In the genomic region with DNA sequence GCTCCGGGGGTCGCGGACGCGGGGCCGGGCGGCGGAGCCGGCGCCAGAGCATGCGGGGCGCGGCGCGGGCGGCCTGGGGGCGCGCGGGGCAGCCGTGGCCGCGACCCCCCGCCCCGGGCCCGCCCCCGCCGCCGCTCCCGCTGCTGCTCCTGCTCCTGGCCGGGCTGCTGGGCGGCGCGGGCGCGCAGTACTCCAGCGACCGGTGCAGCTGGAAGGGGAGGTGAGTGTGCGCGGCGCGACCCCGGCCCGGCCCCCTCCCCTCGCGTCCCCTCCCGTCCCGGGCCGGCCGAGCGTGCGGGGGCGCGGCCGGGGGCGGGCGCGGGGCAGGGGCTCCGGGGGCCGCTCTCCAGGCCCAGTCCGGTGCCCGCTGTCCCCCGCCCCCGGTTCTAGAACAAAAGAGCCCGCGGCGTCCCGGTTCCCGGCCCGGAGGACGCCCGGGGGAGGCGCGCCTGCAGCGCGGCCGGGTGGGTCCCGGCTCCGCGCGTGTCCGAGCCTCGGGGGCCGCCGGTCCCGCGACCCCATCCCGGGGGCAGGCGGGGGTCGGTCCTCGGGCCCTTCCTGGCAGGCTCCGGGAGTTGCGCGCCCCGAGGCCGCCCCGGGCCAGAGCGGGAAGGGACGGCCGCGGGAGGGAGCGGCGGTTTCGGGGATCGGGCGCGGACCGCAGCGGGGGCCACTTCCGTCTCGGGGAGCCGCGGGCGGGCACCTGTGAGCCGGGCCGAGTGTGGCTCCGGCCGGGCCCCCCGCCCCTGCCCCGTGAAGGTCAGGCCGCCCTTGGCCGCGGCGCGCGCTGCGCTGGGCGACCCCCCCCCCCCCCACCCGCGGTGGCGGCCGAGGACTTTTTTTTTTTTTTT, we compare ENCODE assay signal across 1 cellular context.
TF ChIP-seq lines count a peak whose summit lies in the region.

No MANE protein-coding gene starts in this region.

TF ChIP-seq in SK-N-SH treated with all-trans-retinoic acid at 6 μM for 48 hours, 23 proteins besides CTCF, POLR2A, EP300 and RAD21 (continued from another document):
- TF ChIP-seq, protein P1, sequence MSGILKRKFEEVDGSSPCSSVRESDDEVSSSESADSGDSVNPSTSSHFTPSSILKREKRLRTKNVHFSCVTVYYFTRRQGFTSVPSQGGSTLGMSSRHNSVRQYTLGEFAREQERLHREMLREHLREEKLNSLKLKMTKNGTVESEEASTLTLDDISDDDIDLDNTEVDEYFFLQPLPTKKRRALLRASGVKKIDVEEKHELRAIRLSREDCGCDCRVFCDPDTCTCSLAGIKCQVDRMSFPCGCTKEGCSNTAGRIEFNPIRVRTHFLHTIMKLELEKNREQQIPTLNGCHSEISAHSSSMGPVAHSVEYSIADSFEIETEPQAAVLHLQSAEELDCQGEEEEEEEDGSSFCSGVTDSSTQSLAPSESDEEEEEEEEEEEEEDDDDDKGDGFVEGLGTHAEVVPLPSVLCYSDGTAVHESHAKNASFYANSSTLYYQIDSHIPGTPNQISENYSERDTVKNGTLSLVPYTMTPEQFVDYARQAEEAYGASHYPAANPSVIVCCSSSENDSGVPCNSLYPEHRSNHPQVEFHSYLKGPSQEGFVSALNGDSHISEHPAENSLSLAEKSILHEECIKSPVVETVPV (CRISPR knock-in tag; IDR thresholded peaks at IDR 0.05), result no peak
- no peak for TF ChIP-seq PPARA (CRISPR knock-in tag; IDR thresholded peaks at IDR 0.05; ENCODE audit: borderline replicate concordance)
